In genomic region chr2:190781604-190782198, GRCh38 we compare ENCODE assay signal across 8 cellular contexts.
DNase-seq lines count a peak whose midpoint lies in the region; ATAC-seq and TF ChIP-seq lines count a peak whose summit lies in the region.

No MANE protein-coding gene starts in this region.

- intact Hi-C loops in mucosa of descending colon (cut with DNase I, micrococcal nuclease): loop anchor here in 1 of 2 donors (5.0 kb wide), 1 partner anchor 251 kb away; no protein-coding TSS in a partner anchor

- ATAC-seq in GM18868 (IDR thresholded peaks at IDR 0.05; ENCODE audit: unreplicated experiment) (peak; percentile 50), mucosa of descending colon (peak; percentile 77), HG02798 (IDR thresholded peaks at IDR 0.05; ENCODE audit: poor library complexity, unreplicated experiment) (no peak)

- H3K4me3 ChIP-seq in mucosa of descending colon: no peak overlapping the region

- no peaks in the 10 kb centered on the region for H3K9me3 ChIP-seq in mucosa of descending colon

- DNase-seq in AG08396 (ENCODE audit: low spot score) (peak; percentile 73), NCI-H226 (peak; percentile 28), mucosa of descending colon (peak in 1 of 3 donors; percentile 63), superior temporal gyrus (ENCODE audit: extremely low spot score) (peak; percentile 52)
- peak; percentile 18 for DNase-seq in activated CD4-positive, CD25-positive, alpha-beta regulatory T cell treated with anti-CD3 and anti-CD28 coated beads, Interleukin-2, amount 50 U/mL, for 16 hours (ENCODE audit: low read depth, low spot score)
- DNase-seq in effector CD8-positive, alpha-beta T cell (lab: John Stamatoyannopoulos, UW): peak; percentile 9

- peaks cover 9% of the 10 kb centered on the region for H3K4me1 ChIP-seq in mucosa of descending colon (ENCODE audit: low read depth)

- no peaks in the 10 kb centered on the region for H3K36me3 ChIP-seq in mucosa of descending colon (ENCODE audit: low read depth)

- TF ChIP-seq CTCF in mucosa of descending colon (IDR thresholded peaks at IDR 0.05): no peak
